In the genomic region with DNA sequence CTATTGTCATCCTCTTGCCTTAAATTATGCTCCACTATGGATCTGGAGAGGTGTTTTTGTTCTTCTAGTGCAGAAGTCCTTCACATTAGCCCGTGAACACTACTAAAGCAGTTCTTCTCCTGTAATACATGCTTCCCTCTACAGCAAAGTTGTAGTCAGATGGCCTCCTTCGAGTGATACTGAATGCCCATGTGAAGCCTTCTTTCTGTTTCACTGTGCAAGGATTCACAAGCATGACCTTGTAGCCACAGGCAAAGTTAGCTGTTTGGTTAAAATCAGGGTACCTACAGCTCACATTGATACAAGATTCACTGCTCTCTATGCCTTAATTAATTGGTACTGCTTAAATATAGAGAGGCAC, we compare ENCODE assay signal across 9 cellular contexts. TPM values are rescaled to one million over a fixed set of nuclear protein-coding genes. Genes with fewer than 3 reads are reported as not detected.
DNase-seq lines count a peak whose midpoint lies in the region; ATAC-seq and TF ChIP-seq lines count a peak whose summit lies in the region.
"Had no signal": no experiment of that assay in that cellular context is flagged by ENCODE, and none has a peak within 500 bp of the region (broad histone marks: within the 10 kb centered on the region; RNA-seq: fewer than 3 reads in every experiment).

No MANE protein-coding gene starts in this region.

- H2AFZ ChIP-seq in HCT116 (ENCODE audit: low read depth, low read length, poor library complexity, severe bottlenecking): no peak overlapping the region

- H3K36me3 ChIP-seq in HCT116 (ENCODE audit: control insufficient read depth in 1 of 2, insufficient read depth in 2 of 2, low read length in 2 of 2): no peaks in the 10 kb centered on the region
- no peaks in the 10 kb centered on the region for H3K36me3 ChIP-seq in suprapubic skin

- POLR2A ChIA-PET in HCT116 (lab: Charles Lee): interaction anchor here (1.0 kb wide), 1 partner anchor 64 kb away, joined by 4 read pairs; no protein-coding TSS in a partner anchor

- no peaks in the 10 kb centered on the region for H3K9me3 ChIP-seq in HCT116 (ENCODE audit: control insufficient read depth in 1 of 2, insufficient read depth in 1 of 2, low read depth in 1 of 2, low read length in 2 of 2)
- no peaks in the 10 kb centered on the region for H3K9me3 ChIP-seq in suprapubic skin

- TF ChIP-seq RAD21 in HCT116 (IDR thresholded peaks at IDR 0.05; ENCODE audit: low read depth): no peak

- RAD21 ChIA-PET in HCT116 (lab: Charles Lee; ENCODE audit: low non-redundant PET in 1 of 2, low total read pairs in 2 of 2, uncharacterized antibody in 2 of 2, unreplicated experiment in 2 of 2): no interaction called here

- no peaks in the 10 kb centered on the region for H4K20me1 ChIP-seq in HCT116 (ENCODE audit: insufficient read depth)

- no peak for ATAC-seq in HCT116
- peak; percentile 64 for ATAC-seq in HG03521 (IDR thresholded peaks at IDR 0.05; ENCODE audit: unreplicated experiment)

- peaks cover 89% of the 10 kb centered on the region for H3K79me2 ChIP-seq in HCT116 (ENCODE audit: insufficient read depth, low read length)

- H3K9ac ChIP-seq in HCT116 (ENCODE audit: low read length): no peak overlapping the region

- no peaks in the 10 kb centered on the region for H3K27me3 ChIP-seq in HCT116 (ENCODE audit: insufficient read depth, low read length)
- H3K27me3 ChIP-seq in suprapubic skin: no peaks in the 10 kb centered on the region

- TF ChIP-seq POLR2A in HCT116 (IDR thresholded peaks at IDR 0.05; ENCODE audit: borderline replicate concordance, extremely low read depth, insufficient read depth, insufficient read length): no peak
- no peak for TF ChIP-seq POLR2A in suprapubic skin (IDR thresholded peaks at IDR 0.05)

- CTCF ChIA-PET in HCT116 (lab: Charles Lee): no interaction called here

- no peaks in the 10 kb centered on the region for H3K9me2 ChIP-seq in HCT116 (ENCODE audit: insufficient read depth)

- H3K4me3 ChIP-seq in HCT116 (replicated peaks in 1 of 2; ENCODE audit: low read depth in 1 of 2, low read length in 2 of 2) (no peak overlapping the region), suprapubic skin (no peak overlapping the region)
- H3K4me3 ChIP-seq: lung had no signal

- TF ChIP-seq EP300 in suprapubic skin (IDR thresholded peaks at IDR 0.05): no peak

- DNase-seq in NCI-H2227 treated with DMSO at 0.1 percent for 48 hours (lab: John Stamatoyannopoulos, UW): peak; percentile 57
- no peak for DNase-seq in NCI-H2227 (lab: John Stamatoyannopoulos, UW; ENCODE audit: unreplicated experiment)
- DNase-seq in HCT116 (ENCODE audit: low read depth, low spot score): no peak
- DNase-seq in suprapubic skin (ENCODE audit: low spot score in 2 of 2): no peak
- no peak for DNase-seq in DMS114 treated with DMSO at 0.1 percent for 48 hours (lab: John Stamatoyannopoulos, UW; ENCODE audit: unreplicated experiment)
- DNase-seq in DMS79 treated with DMSO at 0.1 percent for 48 hours (lab: John Stamatoyannopoulos, UW): no peak
- no peak for DNase-seq in ureter (ENCODE audit: low spot score)

- intact Hi-C loops in HCT116 (cut with micrococcal nuclease): no loop called here

- 0 out of 2 replicates have a peak overlapping the region, but pooled peaks have one; percentile 5 for H3K4me2 ChIP-seq in HCT116 (ENCODE audit: low read length)

- peak overlapping the region; percentile 87 for H3K27ac ChIP-seq in HCT116 (ENCODE audit: low read depth, low read length)
- peak overlapping the region; percentile 69 for H3K27ac ChIP-seq in suprapubic skin

- WGBS in suprapubic skin: 65% methylated on average over 2 of the region's 2 CpGs

- BruUV-seq in HCT116 (replicated peaks; lab: Mats Ljungman, UMichigan): no TSS peak

- H3K4me1 ChIP-seq in HCT116 (ENCODE audit: control insufficient read depth in 1 of 2, insufficient read depth in 2 of 2, low read length in 2 of 2) (peaks cover 79 to 97% of the 10 kb centered on the region in 2 experiments), suprapubic skin (peaks cover 27% of the 10 kb centered on the region)

- TF ChIP-seq CTCF in HCT116 (IDR thresholded peaks at IDR 0.05 in 2 of 3, conservative IDR thresholded peaks at IDR 0.05 in 1 of 3; ENCODE audit: borderline replicate concordance in 1 of 3, insufficient read depth in 1 of 3, low read depth in 2 of 3, low read length in 2 of 3) (no peak), suprapubic skin (IDR thresholded peaks at IDR 0.05) (no peak)

TF ChIP-seq in HCT116, 20 proteins besides CTCF, POLR2A, EP300 and RAD21:
- TF ChIP-seq, protein P1, sequence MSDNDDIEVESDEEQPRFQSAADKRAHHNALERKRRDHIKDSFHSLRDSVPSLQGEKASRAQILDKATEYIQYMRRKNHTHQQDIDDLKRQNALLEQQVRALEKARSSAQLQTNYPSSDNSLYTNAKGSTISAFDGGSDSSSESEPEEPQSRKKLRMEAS (IDR thresholded peaks at IDR 0.05): no peak
- TF ChIP-seq FOSL1 (IDR thresholded peaks at IDR 0.05; ENCODE audit: low read depth) (no peak), REST (IDR thresholded peaks at IDR 0.05; ENCODE audit: low read depth) (no peak), POLR2AphosphoS5 (IDR thresholded peaks at IDR 0.05; ENCODE audit: low read depth, low read length) (no peak), CEBPB (IDR thresholded peaks at IDR 0.05; ENCODE audit: low read depth) (no peak), SP1 (IDR thresholded peaks at IDR 0.05; ENCODE audit: low read depth) (no peak), SRF (IDR thresholded peaks at IDR 0.05; ENCODE audit: low read depth) (no peak), EZH2 (IDR thresholded peaks at IDR 0.05) (no peak), TCF7L2 (IDR thresholded peaks at IDR 0.05; ENCODE audit: borderline replicate concordance, extremely low read depth, insufficient read depth, insufficient read length) (no peak), EGR1 (IDR thresholded peaks at IDR 0.05; ENCODE audit: low read depth) (no peak), SIN3A (IDR thresholded peaks at IDR 0.05; ENCODE audit: low read depth) (no peak), EZH2phosphoT487 (IDR thresholded peaks at IDR 0.05; ENCODE audit: borderline replicate concordance) (no peak), JUND (IDR thresholded peaks at IDR 0.05) (no peak), CBX3 (IDR thresholded peaks at IDR 0.05; ENCODE audit: low read depth) (no peak), YY1 (IDR thresholded peaks at IDR 0.05; ENCODE audit: extremely low read depth, insufficient replicate concordance, low read depth, low read length) (no peak), ZFX (IDR thresholded peaks at IDR 0.05) (no peak), ELF1 (IDR thresholded peaks at IDR 0.05; ENCODE audit: borderline replicate concordance, low read depth) (no peak)
- TF ChIP-seq, protein P2, sequence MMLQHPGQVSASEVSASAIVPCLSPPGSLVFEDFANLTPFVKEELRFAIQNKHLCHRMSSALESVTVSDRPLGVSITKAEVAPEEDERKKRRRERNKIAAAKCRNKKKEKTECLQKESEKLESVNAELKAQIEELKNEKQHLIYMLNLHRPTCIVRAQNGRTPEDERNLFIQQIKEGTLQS (IDR thresholded peaks at IDR 0.05): no peak

RNA-seq across cellular contexts. Expression of gene ARHGAP18, which starts 47.6 kb away (rescaled TPM):
- total RNA-seq in HCT116 (2021; ENCODE audit: unreplicated experiment) (70.3 TPM), suprapubic skin (10 to 100 TPM in 2 of 4 donors, 1 to 10 TPM in 2; 7.1 to 14.2 (median 11.0) TPM), ureter (15.6 TPM)
- polyA plus RNA-seq in HCT116 (2012): 20.1 and 25.5 TPM in 2 replicates
